In genomic region chr3:193816656-193817311, GRCh38 we compare ENCODE assay signal across 8 cellular contexts.
DNase-seq lines count a peak whose midpoint lies in the region; ATAC-seq lines count a peak whose summit lies in the region.

No MANE protein-coding gene starts in this region.

- H3K9ac ChIP-seq in skeletal muscle satellite cell (ENCODE audit: low read depth, low read length), result peak overlapping the region; percentile 3

- no CpG with 5 or more reads among the region's 14 CpGs for WGBS in iPS DF 6.9 (ENCODE audit: insufficient coverage, insufficient read length)

- ATAC-seq in GM19328 (IDR thresholded peaks at IDR 0.05; ENCODE audit: unreplicated experiment), result no peak
- ATAC-seq in HG02588 (IDR thresholded peaks at IDR 0.05; ENCODE audit: unreplicated experiment), result no peak

- peak overlapping the region; percentile 44 for H3K4me2 ChIP-seq in skeletal muscle satellite cell (ENCODE audit: low read length)

- no peaks in the 10 kb centered on the region for H3K36me3 ChIP-seq in iPS DF 6.9 (ENCODE audit: control insufficient read depth, insufficient read depth, low read length)
- no peaks in the 10 kb centered on the region for H3K36me3 ChIP-seq in skeletal muscle satellite cell (ENCODE audit: insufficient read depth, low read length)

- DNase-seq in HuH-7.5 (ENCODE audit: low spot score), result peak; percentile 33
- peak; percentile 54 for DNase-seq in amniotic epithelial cell (ENCODE audit: low read depth)
- peak; percentile 75 for DNase-seq in iPS DF 6.9 (ENCODE audit: low read depth, low spot score)
- no peak for DNase-seq in NOMO-1 treated with dmso at 0.1 percent for 144 hours (lab: John Stamatoyannopoulos, UW; ENCODE audit: unreplicated experiment)
- no peak for DNase-seq in OCI-M2 (lab: John Stamatoyannopoulos, UW; ENCODE audit: unreplicated experiment)

- H3K4me1 ChIP-seq in iPS DF 6.9 (ENCODE audit: control insufficient read depth, insufficient read depth, low read length), result peaks cover 34% of the 10 kb centered on the region
- peaks cover 4% of the 10 kb centered on the region for H3K4me1 ChIP-seq in skeletal muscle satellite cell (ENCODE audit: control insufficient read depth, insufficient read depth, low read length)

- H3K9me3 ChIP-seq in iPS DF 6.9 (ENCODE audit: control insufficient read depth, insufficient read depth, low read length), result no peaks in the 10 kb centered on the region
- H3K9me3 ChIP-seq in skeletal muscle satellite cell (replicated peaks; ENCODE audit: low read length), result no peaks in the 10 kb centered on the region

- H3K4me3 ChIP-seq in iPS DF 6.9 (ENCODE audit: low read length) (no peak overlapping the region), skeletal muscle satellite cell (ENCODE audit: low read length) (no peak overlapping the region)

- H3K27me3 ChIP-seq in iPS DF 6.9 (ENCODE audit: control insufficient read depth, insufficient read depth, low read length) (no peaks in the 10 kb centered on the region), skeletal muscle satellite cell (ENCODE audit: control insufficient read depth, insufficient read depth, low read length) (peaks cover 33% of the 10 kb centered on the region)

- no peak overlapping the region for H3K27ac ChIP-seq in iPS DF 6.9 (ENCODE audit: low read length)

Comparison
In these comparisons a context has a peak if more than half of its experiments do, and no peak if none do; other contexts are left out.
1. DNase-seq: peak in HuH-7.5 (single experiment), amniotic epithelial cell (single experiment) and iPS DF 6.9 (single experiment); none in NOMO-1 treated with dmso at 0.1 percent for 144 hours (single experiment) and OCI-M2 (single experiment).